Comparison of ENCODE assay signal across 1 cellular context in genomic region chr13:49789961-49790360, GRCh38.
TF ChIP-seq lines count a peak whose summit lies in the region.

No MANE protein-coding gene starts in this region.

TF ChIP-seq in K562, 482 proteins besides CTCF, POLR2A, EP300 and RAD21:
- no peak for TF ChIP-seq ZNF431 (CRISPR knock-in tag; IDR thresholded peaks at IDR 0.05)
- no peak for TF ChIP-seq TAF9B (IDR thresholded peaks at IDR 0.05; ENCODE audit: partially characterized antibody)
- no peak for TF ChIP-seq JUND (IDR thresholded peaks at IDR 0.05; ENCODE audit: borderline replicate concordance, low read depth, low read length)
- TF ChIP-seq JUND (tag; IDR thresholded peaks at IDR 0.05; ENCODE audit: borderline replicate concordance, low read depth, low read length) = no peak
- TF ChIP-seq, protein P1, sequence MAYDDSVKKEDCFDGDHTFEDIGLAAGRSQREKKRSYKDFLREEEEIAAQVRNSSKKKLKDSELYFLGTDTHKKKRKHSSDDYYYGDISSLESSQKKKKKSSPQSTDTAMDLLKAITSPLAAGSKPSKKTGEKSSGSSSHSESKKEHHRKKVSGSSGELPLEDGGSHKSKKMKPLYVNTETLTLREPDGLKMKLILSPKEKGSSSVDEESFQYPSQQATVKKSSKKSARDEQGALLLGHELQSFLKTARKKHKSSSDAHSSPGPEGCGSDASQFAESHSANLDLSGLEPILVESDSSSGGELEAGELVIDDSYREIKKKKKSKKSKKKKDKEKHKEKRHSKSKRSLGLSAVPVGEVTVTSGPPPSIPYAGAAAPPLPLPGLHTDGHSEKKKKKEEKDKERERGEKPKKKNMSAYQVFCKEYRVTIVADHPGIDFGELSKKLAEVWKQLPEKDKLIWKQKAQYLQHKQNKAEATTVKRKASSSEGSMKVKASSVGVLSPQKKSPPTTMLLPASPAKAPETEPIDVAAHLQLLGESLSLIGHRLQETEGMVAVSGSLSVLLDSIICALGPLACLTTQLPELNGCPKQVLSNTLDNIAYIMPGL (CRISPR knock-in tag; IDR thresholded peaks at IDR 0.05) = no peak
- peak; percentile 42 for TF ChIP-seq MEIS2 (IDR thresholded peaks at IDR 0.05; ENCODE audit: partially characterized antibody)
- no peak for TF ChIP-seq TEAD1 (CRISPR knock-in tag; IDR thresholded peaks at IDR 0.05)
- peak; percentile 37 for TF ChIP-seq CBFA2T2 (conservative IDR thresholded peaks at IDR 0.05)
- no peak for TF ChIP-seq ZEB2 (IDR thresholded peaks at IDR 0.05)
- no peak for TF ChIP-seq ZNF583 (CRISPR knock-in tag; IDR thresholded peaks at IDR 0.05)
- no peak for TF ChIP-seq KLF1 (tag; IDR thresholded peaks at IDR 0.05)
- TF ChIP-seq, protein P2, sequence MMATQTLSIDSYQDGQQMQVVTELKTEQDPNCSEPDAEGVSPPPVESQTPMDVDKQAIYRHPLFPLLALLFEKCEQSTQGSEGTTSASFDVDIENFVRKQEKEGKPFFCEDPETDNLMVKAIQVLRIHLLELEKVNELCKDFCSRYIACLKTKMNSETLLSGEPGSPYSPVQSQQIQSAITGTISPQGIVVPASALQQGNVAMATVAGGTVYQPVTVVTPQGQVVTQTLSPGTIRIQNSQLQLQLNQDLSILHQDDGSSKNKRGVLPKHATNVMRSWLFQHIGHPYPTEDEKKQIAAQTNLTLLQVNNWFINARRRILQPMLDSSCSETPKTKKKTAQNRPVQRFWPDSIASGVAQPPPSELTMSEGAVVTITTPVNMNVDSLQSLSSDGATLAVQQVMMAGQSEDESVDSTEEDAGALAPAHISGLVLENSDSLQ (IDR thresholded peaks at IDR 0.05) = peak; percentile 53; the same call in 1 of the 2 replicates
- peak; percentile 49; the same call in 1 of the 2 replicates for TF ChIP-seq TEAD4 (IDR thresholded peaks at IDR 0.05; ENCODE audit: low read length)
- TF ChIP-seq TEAD4 (CRISPR knock-in tag; IDR thresholded peaks at IDR 0.05; ENCODE audit: borderline replicate concordance) = no peak
- TF ChIP-seq IRF9 (tag; IDR thresholded peaks at IDR 0.05) = no peak
- TF ChIP-seq ZNF75A (CRISPR knock-in tag; IDR thresholded peaks at IDR 0.05) = no peak
- no peak for TF ChIP-seq MXI1 (IDR thresholded peaks at IDR 0.05; ENCODE audit: low read depth, low read length)
- peak; percentile 49; the same call in 1 of the 2 replicates for TF ChIP-seq TAL1 (IDR thresholded peaks at IDR 0.05)
- no peak for TF ChIP-seq ESRRA (IDR thresholded peaks at IDR 0.05; ENCODE audit: borderline replicate concordance, low read depth)
- TF ChIP-seq POLR2H (tag; IDR thresholded peaks at IDR 0.05; ENCODE audit: low read depth) = no peak
- TF ChIP-seq POLR2AphosphoS5 (IDR thresholded peaks at IDR 0.05; ENCODE audit: control insufficient read depth, insufficient read depth, low read depth, low read length) = 0 out of 2 replicates have a peak, but pooled peaks have one; percentile 27
- peak; percentile 68 for TF ChIP-seq CBFA2T3 (IDR thresholded peaks at IDR 0.05)
- peak; percentile 58 for TF ChIP-seq TCF3 (CRISPR knock-in tag; IDR thresholded peaks at IDR 0.05)
